In genomic region chr12:23528316-23528715, GRCh38 we compare ENCODE assay signal across 2 cellular contexts.
TF ChIP-seq lines count a peak whose summit lies in the region.

No MANE protein-coding gene starts in this region.

TF ChIP-seq in HEK293, 187 proteins besides CTCF, POLR2A, EP300 and RAD21:
- TF ChIP-seq ZNF654 (tag by site-specific recombination; IDR thresholded peaks at IDR 0.05; ENCODE audit: low read depth): 0 out of 2 replicates have a peak, but pooled peaks have one; percentile 4
- TF ChIP-seq, protein P1, sequence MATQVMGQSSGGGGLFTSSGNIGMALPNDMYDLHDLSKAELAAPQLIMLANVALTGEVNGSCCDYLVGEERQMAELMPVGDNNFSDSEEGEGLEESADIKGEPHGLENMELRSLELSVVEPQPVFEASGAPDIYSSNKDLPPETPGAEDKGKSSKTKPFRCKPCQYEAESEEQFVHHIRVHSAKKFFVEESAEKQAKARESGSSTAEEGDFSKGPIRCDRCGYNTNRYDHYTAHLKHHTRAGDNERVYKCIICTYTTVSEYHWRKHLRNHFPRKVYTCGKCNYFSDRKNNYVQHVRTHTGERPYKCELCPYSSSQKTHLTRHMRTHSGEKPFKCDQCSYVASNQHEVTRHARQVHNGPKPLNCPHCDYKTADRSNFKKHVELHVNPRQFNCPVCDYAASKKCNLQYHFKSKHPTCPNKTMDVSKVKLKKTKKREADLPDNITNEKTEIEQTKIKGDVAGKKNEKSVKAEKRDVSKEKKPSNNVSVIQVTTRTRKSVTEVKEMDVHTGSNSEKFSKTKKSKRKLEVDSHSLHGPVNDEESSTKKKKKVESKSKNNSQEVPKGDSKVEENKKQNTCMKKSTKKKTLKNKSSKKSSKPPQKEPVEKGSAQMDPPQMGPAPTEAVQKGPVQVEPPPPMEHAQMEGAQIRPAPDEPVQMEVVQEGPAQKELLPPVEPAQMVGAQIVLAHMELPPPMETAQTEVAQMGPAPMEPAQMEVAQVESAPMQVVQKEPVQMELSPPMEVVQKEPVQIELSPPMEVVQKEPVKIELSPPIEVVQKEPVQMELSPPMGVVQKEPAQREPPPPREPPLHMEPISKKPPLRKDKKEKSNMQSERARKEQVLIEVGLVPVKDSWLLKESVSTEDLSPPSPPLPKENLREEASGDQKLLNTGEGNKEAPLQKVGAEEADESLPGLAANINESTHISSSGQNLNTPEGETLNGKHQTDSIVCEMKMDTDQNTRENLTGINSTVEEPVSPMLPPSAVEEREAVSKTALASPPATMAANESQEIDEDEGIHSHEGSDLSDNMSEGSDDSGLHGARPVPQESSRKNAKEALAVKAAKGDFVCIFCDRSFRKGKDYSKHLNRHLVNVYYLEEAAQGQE (tag by site-specific recombination; IDR thresholded peaks at IDR 0.05): no peak
TF ChIP-seq in HEK293: peak in this region for 1.

TF ChIP-seq in H1, 55 proteins besides CTCF, POLR2A, EP300 and RAD21 (continued from another document):
- TF ChIP-seq NRF1 (IDR thresholded peaks at IDR 0.05; ENCODE audit: low read depth, low read length) (no peak), ZNF274 (IDR thresholded peaks at IDR 0.05; ENCODE audit: borderline replicate concordance, extremely low read depth, low read length) (no peak), SIRT6 (IDR thresholded peaks at IDR 0.05; ENCODE audit: low read length) (no peak), CHD1 (IDR thresholded peaks at IDR 0.05; ENCODE audit: low read depth, low read length) (no peak), ATF3 (IDR thresholded peaks at IDR 0.05; ENCODE audit: insufficient read depth, low read depth, low read length) (no peak), EZH2 (IDR thresholded peaks at IDR 0.05; ENCODE audit: low read depth, low read length, severe bottlenecking) (no peak), CEBPB (IDR thresholded peaks at IDR 0.05; ENCODE audit: low read depth, low read length) (no peak), CBX5 (IDR thresholded peaks at IDR 0.05; ENCODE audit: low read depth, low read length) (no peak), RBBP5 (IDR thresholded peaks at IDR 0.05; ENCODE audit: borderline replicate concordance, low read depth, low read length) (no peak), RNF2 (IDR thresholded peaks at IDR 0.05; ENCODE audit: borderline replicate concordance, low read depth, low read length, missing control alignments, poor library complexity, severe bottlenecking) (no peak), NANOG (IDR thresholded peaks at IDR 0.05; ENCODE audit: insufficient read depth, low read depth, low read length, poor library complexity, severe bottlenecking) (no peak)
